Comparison of ENCODE assay signal across 10 cellular contexts in the genomic region with DNA sequence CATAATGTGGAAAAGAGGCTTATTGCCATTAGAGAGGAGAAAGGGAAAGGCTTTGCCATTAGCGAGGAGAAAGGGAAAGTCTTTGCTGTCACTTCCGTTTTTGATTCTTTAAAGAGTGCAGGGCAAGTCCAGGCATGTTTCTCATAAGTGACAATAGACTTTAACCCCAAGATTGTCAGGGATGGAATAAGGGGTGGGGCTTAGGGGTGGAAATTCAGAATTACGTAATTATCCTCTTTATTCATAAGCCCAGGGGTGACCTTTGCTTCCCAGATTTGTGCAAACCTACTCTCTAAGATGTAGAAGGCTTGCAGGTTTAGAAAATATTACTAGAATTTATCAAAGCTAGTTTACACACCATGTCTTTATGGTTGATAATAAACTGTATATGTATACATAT. TPM values are rescaled to one million over a fixed set of nuclear protein-coding genes. Genes with fewer than 3 reads are reported as not detected.
DNase-seq lines count a peak whose midpoint lies in the region; ATAC-seq, FAIRE-seq and TF ChIP-seq lines count a peak whose summit lies in the region.
"Had no signal": no experiment of that assay in that cellular context is flagged by ENCODE, and none has a peak within 500 bp of the region (broad histone marks: within the 10 kb centered on the region; RNA-seq: fewer than 3 reads in every experiment).

No MANE protein-coding gene starts in this region.

- no peak for DNase-seq in CD4-positive, alpha-beta T cell
- DNase-seq in Karpas-422 (peak; percentile 42), WTC11 (ENCODE audit: low spot score) (no peak), HepG2 (ENCODE audit: low spot score) (peak; percentile 82), NCI-H1092 treated with DMSO at 0.1 percent for 48 hours (lab: John Stamatoyannopoulos, UW) (no peak)
- no peak for DNase-seq in effector memory CD4-positive, alpha-beta T cell
- no peak for DNase-seq in activated T-cell treated with anti-CD3 and anti-CD28 coated beads, Interleukin-2, amount 50 U/mL, for 24 hours
- DNase-seq in stimulated activated CD4-positive, alpha-beta T cell treated with anti-CD3 and anti-CD28 coated beads, Interleukin-2, amount 100 ng/mL, for 48 hours: no peak

- ATAC-seq in CD4-positive, alpha-beta T cell (ENCODE audit: poor library complexity): no peak
- ATAC-seq in WTC11: no peak
- peak; percentile 5; the same call in 1 of the 3 replicates for ATAC-seq in HepG2

- H3K9me2 ChIP-seq in Karpas-422 (replicated peaks; ENCODE audit: insufficient read depth, low read length): no peaks in the 10 kb centered on the region

- TF ChIP-seq POLR2A in HepG2 (IDR thresholded peaks at IDR 0.05; ENCODE audit: insufficient read depth in 1 of 2, low read depth in 2 of 2, low read length in 2 of 2): peak in 1 of 2 experiments; percentile 42; a peak in 1 of 4 replicates

- intact Hi-C loops in CD4-positive, alpha-beta T cell (cut with DNase I, micrococcal nuclease): loop anchor here (1.0 to 10.0 kb wide), 8 partner anchors 683 to 1561 kb away; no protein-coding TSS in a partner anchor
- intact Hi-C loops in HepG2 (cut with micrococcal nuclease; ENCODE audit: unreplicated experiment): loop anchor here (1.0 to 2.0 kb wide), 6 partner anchors 573 to 1164 kb away; no protein-coding TSS in a partner anchor

- H3K9ac ChIP-seq in Karpas-422 (ENCODE audit: low read length): no peak overlapping the region
- H3K9ac ChIP-seq in HepG2 (ENCODE audit: insufficient read depth, low read depth, low read length): 0 out of 2 replicates have a peak overlapping the region, but pooled peaks have one; percentile 31

- H3K4me1 Mint-ChIP-seq in CD4-positive, alpha-beta T cell (ENCODE audit: low read depth): peaks cover 17% of the 10 kb centered on the region
- peaks cover 41% of the 10 kb centered on the region for H3K4me1 Mint-ChIP-seq in WTC11
- H3K4me1 Mint-ChIP-seq in activated T-cell treated with anti-CD3 and anti-CD28 coated beads, Interleukin-2, amount 50 U/mL, for 24 hours (ENCODE audit: low read depth): peaks cover 22% of the 10 kb centered on the region

- 37% methylated on average over 3 of the region's 3 CpGs for WGBS in HepG2 (ENCODE audit: low lambda C conversion rate)

- H4K20me1 ChIP-seq in Karpas-422 (ENCODE audit: insufficient read depth, low read depth, low read length): no peaks in the 10 kb centered on the region
- no peaks in the 10 kb centered on the region for H4K20me1 ChIP-seq in HepG2 (ENCODE audit: insufficient read depth, low read length)

- TF ChIP-seq EP300 in HepG2 (IDR thresholded peaks at IDR 0.05; ENCODE audit: low read depth in 2 of 2, low read length in 2 of 2): peak in 1 of 2 experiments; percentile 60; a peak in 2 of 4 replicates
- no peak; the same call in 1 of the 2 replicates for TF ChIP-seq EP300 in HepG2 (CRISPR knock-in tag; IDR thresholded peaks at IDR 0.05; ENCODE audit: borderline replicate concordance)

- POLR2A ChIA-PET in CD4-positive, alpha-beta T cell (lab: Charles Lee): no interaction called here
- POLR2A ChIA-PET in WTC11 (lab: Charles Lee): no interaction called here
- POLR2A ChIA-PET in HepG2 (lab: Yijun Ruan, JAX): interaction anchor here (5.0 kb wide), 1 partner anchor 812 kb away, joined by 22 read pairs; no protein-coding TSS in a partner anchor

- peaks cover 8% of the 10 kb centered on the region for H3K36me3 Mint-ChIP-seq in CD4-positive, alpha-beta T cell (ENCODE audit: low read depth)
- peaks cover 13% of the 10 kb centered on the region for H3K36me3 Mint-ChIP-seq in WTC11
- H3K36me3 Mint-ChIP-seq in activated T-cell treated with anti-CD3 and anti-CD28 coated beads, Interleukin-2, amount 50 U/mL, for 24 hours (ENCODE audit: low read depth): no peaks in the 10 kb centered on the region

- H3K4me2 ChIP-seq in Karpas-422 (ENCODE audit: low read depth, low read length, poor library complexity, severe bottlenecking) (no peak overlapping the region), HepG2 (ENCODE audit: low read depth, low read length) (peak overlapping the region; percentile 43)

- BruUV-seq in HepG2 (replicated peaks; lab: Mats Ljungman, UMichigan): no TSS peak

- H3K4me3 ChIP-seq in Karpas-422 (ENCODE audit: low read length) (no peak overlapping the region), HepG2 (replicated peaks in 1 of 3; ENCODE audit: insufficient read depth in 1 of 3, low read depth in 2 of 3, low read length in 3 of 3) (peak overlapping the region in 1 of 3 experiments; percentile 15; a peak in 1 of 6 replicates)
- H3K4me3 ChIP-seq in effector memory CD4-positive, alpha-beta T cell (ENCODE audit: insufficient read depth, low read depth, low read length, poor library complexity, severe bottlenecking): no peak overlapping the region
- H3K4me3 ChIP-seq: coronary artery had no signal

- no peak for TF ChIP-seq CTCF in CD4-positive, alpha-beta T cell (IDR thresholded peaks at IDR 0.05)
- no peak for TF ChIP-seq CTCF in WTC11 (IDR thresholded peaks at IDR 0.05)
- TF ChIP-seq CTCF in HepG2 (CRISPR knock-in tag; IDR thresholded peaks at IDR 0.05): no peak

- H3K4me3 Mint-ChIP-seq in CD4-positive, alpha-beta T cell: peak overlapping the region; percentile 13
- no peak overlapping the region for H3K4me3 Mint-ChIP-seq in WTC11
- no peak overlapping the region for H3K4me3 Mint-ChIP-seq in activated T-cell treated with anti-CD3 and anti-CD28 coated beads, Interleukin-2, amount 50 U/mL, for 24 hours

- peak overlapping the region; percentile 11 for H3K27ac Mint-ChIP-seq in CD4-positive, alpha-beta T cell
- peak overlapping the region; percentile 88 for H3K27ac Mint-ChIP-seq in WTC11
- H3K27ac Mint-ChIP-seq in activated T-cell treated with anti-CD3 and anti-CD28 coated beads, Interleukin-2, amount 50 U/mL, for 24 hours: no peak overlapping the region

- in situ Hi-C loops in HepG2 (cut with HindIII; ENCODE audit: extremely low pct_ligation_motif_present, low pct_unique_long_range_greater_than_20kb): loop anchor here (5.0 to 25.0 kb wide), 4 partner anchors 680 to 1165 kb away; no protein-coding TSS in a partner anchor

- peak overlapping the region; percentile 4; the same call in 1 of the 2 replicates for H2AFZ ChIP-seq in Karpas-422 (ENCODE audit: low read length)
- peak overlapping the region; percentile 51 for H2AFZ ChIP-seq in HepG2 (ENCODE audit: low read length)

- peaks cover 15% of the 10 kb centered on the region for H3K27me3 Mint-ChIP-seq in CD4-positive, alpha-beta T cell
- H3K27me3 Mint-ChIP-seq in WTC11 (ENCODE audit: low read depth): peaks cover 5% of the 10 kb centered on the region
- peaks cover 17% of the 10 kb centered on the region for H3K27me3 Mint-ChIP-seq in activated T-cell treated with anti-CD3 and anti-CD28 coated beads, Interleukin-2, amount 50 U/mL, for 24 hours

- TF ChIP-seq RAD21 in HepG2 (CRISPR knock-in tag; IDR thresholded peaks at IDR 0.05): no peak

- H3K9me3 Mint-ChIP-seq in CD4-positive, alpha-beta T cell: no peaks in the 10 kb centered on the region
- no peaks in the 10 kb centered on the region for H3K9me3 Mint-ChIP-seq in WTC11
- no peaks in the 10 kb centered on the region for H3K9me3 Mint-ChIP-seq in activated T-cell treated with anti-CD3 and anti-CD28 coated beads, Interleukin-2, amount 50 U/mL, for 24 hours
- H3K9me3 Mint-ChIP-seq: neural crest cell had no signal

- peak; percentile 28 for FAIRE-seq in HepG2 (lab: Jason Lieb, UNC)

- H3K4me1 ChIP-seq in Karpas-422 (ENCODE audit: low read length) (peaks cover 9% of the 10 kb centered on the region), HepG2 (ENCODE audit: insufficient read depth, low read length) (peaks cover 39% of the 10 kb centered on the region)
- H3K4me1 ChIP-seq in effector memory CD4-positive, alpha-beta T cell (ENCODE audit: control insufficient read depth, insufficient read depth, low read length, poor library complexity, severe bottlenecking): peaks cover 5% of the 10 kb centered on the region

- H3K79me2 ChIP-seq in Karpas-422 (ENCODE audit: low read length) (no peaks in the 10 kb centered on the region), HepG2 (ENCODE audit: insufficient read depth, low read length) (peaks cover 11% of the 10 kb centered on the region)

- no peaks in the 10 kb centered on the region for H3K27me3 ChIP-seq in CD4-positive, alpha-beta T cell (ENCODE audit: control insufficient read depth, insufficient read depth, low read length)
- H3K27me3 ChIP-seq in Karpas-422 (ENCODE audit: low read length) (no peaks in the 10 kb centered on the region), HepG2 (ENCODE audit: control insufficient read depth in 1 of 2, insufficient read depth in 2 of 2, low read length in 2 of 2) (no peaks in the 10 kb centered on the region; a peak in 1 of 5 replicates)
- no peaks in the 10 kb centered on the region for H3K27me3 ChIP-seq in effector memory CD4-positive, alpha-beta T cell (replicated peaks; ENCODE audit: control insufficient read depth, insufficient read depth, low read length, poor library complexity, severe bottlenecking)

- CTCF ChIA-PET in CD4-positive, alpha-beta T cell (lab: Charles Lee): interaction anchor here (1.6 to 2.8 kb wide), 2 partner anchors 683 to 1164 kb away, joined by 4 to 17 read pairs; no protein-coding TSS in a partner anchor
- CTCF ChIA-PET in WTC11 (lab: Charles Lee): interaction anchor here (1.1 to 4.0 kb wide), 5 partner anchors 574 to 1164 kb away, joined by 4 to 65 read pairs (median 13); no protein-coding TSS in a partner anchor
- CTCF ChIA-PET in HepG2 (lab: Yijun Ruan, JAX; ENCODE audit: low intra/inter-chr PET ratio, low total read pairs): interaction anchor here (0.8 to 3.6 kb wide), 5 partner anchors 683 to 1163 kb away, joined by 3 to 38 read pairs (median 8); no protein-coding TSS in a partner anchor

- H3K9me3 ChIP-seq in CD4-positive, alpha-beta T cell (ENCODE audit: control insufficient read depth, low read length): no peaks in the 10 kb centered on the region
- H3K9me3 ChIP-seq in Karpas-422 (ENCODE audit: low read length): no peaks in the 10 kb centered on the region
- H3K9me3 ChIP-seq in HepG2 (ENCODE audit: low read length): no peaks in the 10 kb centered on the region
- H3K9me3 ChIP-seq in effector memory CD4-positive, alpha-beta T cell (ENCODE audit: control insufficient read depth, low read length): no peaks in the 10 kb centered on the region

- H3K36me3 ChIP-seq in Karpas-422 (ENCODE audit: insufficient read depth, low read length): no peaks in the 10 kb centered on the region
- H3K36me3 ChIP-seq in HepG2 (replicated peaks in 1 of 2; ENCODE audit: control insufficient read depth in 1 of 2, insufficient read depth in 2 of 2, low read length in 2 of 2): peaks cover 0 to under 1% of the 10 kb centered on the region in 2 experiments; a peak in 1 of 5 replicates
- no peaks in the 10 kb centered on the region for H3K36me3 ChIP-seq in effector memory CD4-positive, alpha-beta T cell (ENCODE audit: control insufficient read depth, insufficient read depth, low read length)

- no peak overlapping the region for H3K27ac ChIP-seq in CD4-positive, alpha-beta T cell (ENCODE audit: low read depth, low read length)
- H3K27ac ChIP-seq in Karpas-422 (ENCODE audit: low read length) (no peak overlapping the region), HepG2 (ENCODE audit: extremely low read length, insufficient read depth, low read length) (peak overlapping the region; percentile 73)
- no peak overlapping the region for H3K27ac ChIP-seq in effector memory CD4-positive, alpha-beta T cell (ENCODE audit: insufficient read depth, low read length, poor library complexity, severe bottlenecking)
- H3K27ac ChIP-seq: coronary artery had no signal

RNA-seq across cellular contexts. Expression of gene PLK2, which starts 2.3 kb away (rescaled TPM):
- 10 to 100 TPM; 57.2 to 59.7 TPM for total RNA-seq in CD4-positive, alpha-beta T cell
- total RNA-seq in Karpas-422 (2014; rRNA removed; shearing (Covaris generic); ENCODE audit: low replicate concordance): not detected in 2 replicates
- 26.3 to 37.1 TPM (median 29.1 TPM) in 3 replicates for total RNA-seq in WTC11 (2021)
- total RNA-seq in HepG2 (2016; rRNA removed; fragmentation: Illumina TruSeq; extraction: Trizol): 15.1 and 29.6 TPM in 2 replicates
- total RNA-seq in HepG2 (2016; cell fraction: cytosol; rRNA removed; fragmentation: Illumina TruSeq; extraction: Trizol; ENCODE audit: low read depth): 2.9 and 3.3 TPM in 2 replicates
- 15.8 and 20.3 TPM in 2 replicates for total RNA-seq in HepG2 (2016; cell fraction: insoluble cytoplasmic fraction; rRNA removed; fragmentation: Illumina TruSeq; extraction: Trizol)
- 4.9 and 6.6 TPM in 2 replicates for total RNA-seq in HepG2 (2016; cell fraction: membrane; rRNA removed; fragmentation: Illumina TruSeq; extraction: Trizol)
- 48.1 and 58.7 TPM in 2 replicates for total RNA-seq in HepG2 (2016; cell fraction: nucleus; rRNA removed; fragmentation: Illumina TruSeq; extraction: Trizol)
- 9.6 and 10.4 TPM in 2 replicates for polyA plus RNA-seq in HepG2 (2011; rRNA removed)
- 6.0 and 6.2 TPM in 2 replicates for polyA plus RNA-seq in HepG2 (2011; cell fraction: cytosol; rRNA removed)
- 60.5 and 66.6 TPM in 2 replicates for polyA plus RNA-seq in HepG2 (2011; cell fraction: nucleus; rRNA removed)
- polyA plus RNA-seq in HepG2 (2012): 7.2 and 11.3 TPM in 2 replicates
- polyA plus RNA-seq in HepG2 (2016; cell fraction: cytosol; fragmentation: Illumina TruSeq; extraction: Trizol; ENCODE audit: low read depth): 1.1 and 1.2 TPM in 2 replicates
- polyA plus RNA-seq in HepG2 (2016; cell fraction: insoluble cytoplasmic fraction; fragmentation: Illumina TruSeq; extraction: Trizol; ENCODE audit: low read depth): 11.3 and 11.7 TPM in 2 replicates
- polyA plus RNA-seq in HepG2 (2016; cell fraction: membrane; fragmentation: Illumina TruSeq; extraction: Trizol; ENCODE audit: low read depth): 1.7 and 2.5 TPM in 2 replicates
- 48.9 and 53.4 TPM in 2 replicates for polyA plus RNA-seq in HepG2 (2016; cell fraction: nucleus; fragmentation: Illumina TruSeq; extraction: Trizol; ENCODE audit: insufficient read depth, low read depth)
- 14.4 and 63.9 TPM in 2 replicates for polyA minus RNA-seq in HepG2 (2011; rRNA and poly(A)+ RNA removed; ENCODE audit: low replicate concordance)
- 9.4 and 11.9 TPM in 2 replicates for polyA minus RNA-seq in HepG2 (2011; cell fraction: cytosol; rRNA and poly(A)+ RNA removed)
- polyA minus RNA-seq in HepG2 (2011; cell fraction: nucleus; rRNA and poly(A)+ RNA removed): 104 and 167 TPM in 2 replicates

RNA-seq across cellular contexts. Expression of gene GAPT, which starts 29.1 kb away (rescaled TPM):
- total RNA-seq in CD4-positive, alpha-beta T cell: not detected
- 17.8 and 21.4 TPM in 2 replicates for total RNA-seq in Karpas-422 (2014; rRNA removed; shearing (Covaris generic); ENCODE audit: low replicate concordance)
- total RNA-seq in WTC11 (2021) (not detected in 3 replicates), HepG2 (2016; rRNA removed; fragmentation: Illumina TruSeq; extraction: Trizol) (not detected in 2 replicates)
- total RNA-seq in HepG2 (2016; cell fraction: cytosol; rRNA removed; fragmentation: Illumina TruSeq; extraction: Trizol; ENCODE audit: low read depth): not detected in 2 replicates
- not detected in 2 replicates for total RNA-seq in HepG2 (2016; cell fraction: insoluble cytoplasmic fraction; rRNA removed; fragmentation: Illumina TruSeq; extraction: Trizol)
- not detected in 2 replicates for total RNA-seq in HepG2 (2016; cell fraction: membrane; rRNA removed; fragmentation: Illumina TruSeq; extraction: Trizol)
- not detected in 2 replicates for total RNA-seq in HepG2 (2016; cell fraction: nucleus; rRNA removed; fragmentation: Illumina TruSeq; extraction: Trizol)
- not detected in 2 replicates for polyA plus RNA-seq in HepG2 (2011; rRNA removed)
- not detected in 2 replicates for polyA plus RNA-seq in HepG2 (2011; cell fraction: cytosol; rRNA removed)
- polyA plus RNA-seq in HepG2 (2011; cell fraction: nucleus; rRNA removed): not detected in 2 replicates
- polyA plus RNA-seq in HepG2 (2012): not detected in 2 replicates
- polyA plus RNA-seq in HepG2 (2016; cell fraction: cytosol; fragmentation: Illumina TruSeq; extraction: Trizol; ENCODE audit: low read depth): not detected in 2 replicates
- not detected in 2 replicates for polyA plus RNA-seq in HepG2 (2016; cell fraction: insoluble cytoplasmic fraction; fragmentation: Illumina TruSeq; extraction: Trizol; ENCODE audit: low read depth)
- polyA plus RNA-seq in HepG2 (2016; cell fraction: membrane; fragmentation: Illumina TruSeq; extraction: Trizol; ENCODE audit: low read depth): not detected in 2 replicates
- polyA plus RNA-seq in HepG2 (2016; cell fraction: nucleus; fragmentation: Illumina TruSeq; extraction: Trizol; ENCODE audit: insufficient read depth, low read depth): not detected in 2 replicates
- polyA minus RNA-seq in HepG2 (2011; rRNA and poly(A)+ RNA removed; ENCODE audit: low replicate concordance): not detected in 2 replicates
- polyA minus RNA-seq in HepG2 (2011; cell fraction: cytosol; rRNA and poly(A)+ RNA removed): not detected in 2 replicates
- not detected in 2 replicates for polyA minus RNA-seq in HepG2 (2011; cell fraction: nucleus; rRNA and poly(A)+ RNA removed)
- total RNA-seq: neural crest cell had no signal

Comparison
In these comparisons a context has a peak if more than half of its experiments do, and no peak if none do; other contexts are left out.
1. DNase-seq: peak in Karpas-422 (single experiment) and HepG2 (single experiment); none in CD4-positive, alpha-beta T cell (0 of 10), WTC11 (single experiment), effector memory CD4-positive, alpha-beta T cell (0 of 3), NCI-H1092 treated with DMSO at 0.1 percent for 48 hours (single experiment), activated T-cell treated with anti-CD3 and anti-CD28 coated beads, Interleukin-2, amount 50 U/mL, for 24 hours (single experiment) and stimulated activated CD4-positive, alpha-beta T cell treated with anti-CD3 and anti-CD28 coated beads, Interleukin-2, amount 100 ng/mL, for 48 hours (0 of 2).
2. RNA of gene GAPT, which starts 29.1 kb away (total RNA-seq): 17.8 to 21.4 TPM in Karpas-422; not detected in CD4-positive, alpha-beta T cell, not detected in WTC11 and not detected in HepG2; every median in the first group is over 10 times any median in the second.